20 cellular contexts compared by ENCODE assay signal in the genomic region with DNA sequence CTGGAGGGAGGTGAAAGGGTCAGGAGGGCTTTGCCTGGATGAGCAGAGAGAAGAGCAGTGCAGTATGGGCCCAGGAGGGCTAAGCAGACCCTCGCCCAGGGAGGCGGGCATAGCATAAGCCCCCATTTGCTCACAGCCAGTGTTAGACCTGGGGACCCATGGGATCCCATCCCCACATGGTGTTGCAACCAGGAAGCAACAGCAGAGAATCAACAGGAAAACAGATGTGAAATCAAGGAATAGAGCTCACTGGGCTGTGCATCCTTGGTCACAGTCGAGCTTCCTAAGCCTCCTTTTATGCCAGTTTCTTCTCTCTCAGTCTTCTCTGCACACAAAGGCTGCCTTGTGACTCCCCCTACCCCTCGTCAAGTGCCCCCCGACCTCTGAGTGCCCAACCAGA. TPM values are rescaled to one million over a fixed set of nuclear protein-coding genes. Genes with fewer than 3 reads are reported as not detected.
"Had no signal": no experiment of that assay in that cellular context is flagged by ENCODE, and none has a peak within 500 bp of the region (broad histone marks: within the 10 kb centered on the region; RNA-seq: fewer than 3 reads in every experiment).

No MANE protein-coding gene starts in this region.

- H3K4me3 Mint-ChIP-seq: IgD-negative memory B cell had no signal

- H3K27ac ChIP-seq: HL-60, KMS-11, SJSA1, SK-N-MC had no signal

- H3K4me1 Mint-ChIP-seq: IgD-negative memory B cell had no signal

- H3K9ac ChIP-seq: KMS-11 had no signal

- H3K27ac Mint-ChIP-seq: IgD-negative memory B cell had no signal

- ATAC-seq: K562 had no signal

- H3K4me3 ChIP-seq: K562, SJSA1, SK-N-MC had no signal

- H3K9me3 ChIP-seq: SJSA1 had no signal

- DNase-seq: Kasumi-1, MM.1S, NCI-H1092 treated with DMSO at 0.1 percent for 48 hours, NCI-H1436, NCI-H187 treated with DMSO at 0.1 percent for 48 hours, NCI-H2029 treated with DMSO at 0.1 percent for 48 hours, NCI-H2227 treated with DMSO at 0.1 percent for 48 hours, NCI-H524, NCI-H526 treated with DMSO at 0.1 percent for 48 hours, NCI-H748 treated with DMSO at 0.1 percent for 48 hours, Right ventricle myocardium superior, RPMI8226, SIG-M5 had no signal

- H3K9me3 Mint-ChIP-seq: IgD-negative memory B cell had no signal

- H3K36me3 ChIP-seq: SJSA1 had no signal

- H3K27me3 ChIP-seq: SJSA1 had no signal

RNA-seq across cellular contexts. Expression of gene ASB18, which starts 19.9 kb away (rescaled TPM):
- total RNA-seq: K562, NCI-H460 had no signal
- polyA plus RNA-seq: IgD-negative memory B cell, K562 had no signal
